Comparison of ENCODE assay signal across 23 cellular contexts in genomic region chr14:26088260-26088659, GRCh38.
"Had no signal": no experiment of that assay in that cellular context is flagged by ENCODE, and none has a peak within 500 bp of the region (broad histone marks: within the 10 kb centered on the region; RNA-seq: fewer than 3 reads in every experiment).

No MANE protein-coding gene starts in this region.

- H3K27me3 ChIP-seq: body of pancreas, foreskin keratinocyte, left lung, ovary, spleen, stomach, testis, upper lobe of right lung had no signal

- H3K4me1 Mint-ChIP-seq: activated naive CD8-positive, alpha-beta T cell treated with anti-CD3 and anti-CD28 coated beads for 36 hours; naive B cell had no signal

- H3K4me3 Mint-ChIP-seq: activated naive CD8-positive, alpha-beta T cell treated with anti-CD3 and anti-CD28 coated beads for 36 hours; activated T-helper 1 cell treated with anti-CD3 and anti-CD28 coated beads, Interleukin-12 subunit alpha, Interleukin-12 subunit beta, Interleukin-2, Interleukin-4 antibody, amounts not matched to agents 30 ng/mL and 10 ng/mL and 1 ng/mL, durations not matched to agents 14 hours and 24 hours and 36 hours; naive B cell; T-helper 2 cell treated with Interferon-gamma antibody and Interleukin-4, amounts not matched to agents 5 μg/mL and 100 μg/mL, for 36 hours had no signal

- H3K36me3 ChIP-seq: left lung, ovary, spleen, stomach, upper lobe of right lung had no signal

- H3K4me1 ChIP-seq: body of pancreas, foreskin keratinocyte, left lung, spleen, stomach, testis, upper lobe of right lung had no signal

- DNase-seq: activated CD4-positive, alpha-beta T cell treated with anti-CD3 and anti-CD28 coated beads, Interleukin-2, amount 50 U/mL, for 1 hour; activated CD8-positive, alpha-beta memory T cell treated with anti-CD3 and anti-CD28 coated beads for 24 hours; activated naive CD8-positive, alpha-beta T cell treated with anti-CD3 and anti-CD28 coated beads for 36 hours; amygdala; body of pancreas; caudate nucleus; cortex of kidney; effector CD4-positive, alpha-beta T cell; foreskin keratinocyte; glutamatergic neuron; kidney; left lung; mammary epithelial cell; naive B cell; ovary; spleen; stomach; testis; upper lobe of right lung had no signal

- ATAC-seq: activated CD4-positive, CD25-positive, alpha-beta regulatory T cell treated with anti-CD3 and anti-CD28 coated beads, Interleukin-2, amount 50 U/mL, for 24 hours; body of pancreas; foreskin keratinocyte; left lung; sciatic nerve; upper lobe of right lung had no signal

- H3K4me3 ChIP-seq: body of pancreas, left lung, ovary, spleen, stomach, testis, upper lobe of right lung had no signal

- H3K27me3 Mint-ChIP-seq: activated naive CD8-positive, alpha-beta T cell treated with anti-CD3 and anti-CD28 coated beads for 36 hours; naive B cell had no signal

- H3K9me3 ChIP-seq: body of pancreas, left lung, ovary, stomach, testis, upper lobe of right lung had no signal

- H3K27ac Mint-ChIP-seq: activated naive CD8-positive, alpha-beta T cell treated with anti-CD3 and anti-CD28 coated beads for 36 hours; activated T-helper 1 cell treated with anti-CD3 and anti-CD28 coated beads, Interleukin-12 subunit alpha, Interleukin-12 subunit beta, Interleukin-2, Interleukin-4 antibody, amounts not matched to agents 30 ng/mL and 10 ng/mL and 1 ng/mL, durations not matched to agents 14 hours and 24 hours and 36 hours; naive B cell; T-helper 2 cell treated with Interferon-gamma antibody and Interleukin-4, amounts not matched to agents 5 μg/mL and 100 μg/mL, for 36 hours had no signal

- H3K27ac ChIP-seq: body of pancreas, foreskin keratinocyte, left lung, ovary, spleen, stomach, testis, upper lobe of right lung had no signal
